ENCODE assay signal across 12 cellular contexts in genomic region chr3:31041161-31041978, GRCh38.
A peak's percentile ranks its signal among the peaks of the same experiment; 100 is the strongest.
DNase-seq lines count a peak whose midpoint lies in the region; ATAC-seq and TF ChIP-seq lines count a peak whose summit lies in the region.
"Had no signal": no experiment of that assay in that cellular context is flagged by ENCODE, and none has a peak within 500 bp of the region (broad histone marks: within the 10 kb centered on the region; RNA-seq: fewer than 3 reads in every experiment).

No MANE protein-coding gene starts in this region.

- H3K27me3 ChIP-seq in SJSA1 (replicated peaks) = no peaks in the 10 kb centered on the region
- H3K27me3 ChIP-seq in gastrocnemius medialis = no peaks in the 10 kb centered on the region
- H3K27me3 ChIP-seq: neural progenitor cell, Peyer's patch had no signal

- H3K36me3 ChIP-seq in SJSA1 (no peaks in the 10 kb centered on the region), gastrocnemius medialis (no peaks in the 10 kb centered on the region)
- H3K36me3 ChIP-seq: neural progenitor cell, Peyer's patch had no signal

- ATAC-seq in gastrocnemius medialis = peak; percentile 50 to 76
- no peak for ATAC-seq in sciatic nerve
- no peak for ATAC-seq in HG03565 (IDR thresholded peaks at IDR 0.05; ENCODE audit: unreplicated experiment)
- ATAC-seq: effector memory CD8-positive, alpha-beta T cell had no signal

- TF ChIP-seq CTCF in gastrocnemius medialis (IDR thresholded peaks at IDR 0.05 in 4 of 5, conservative IDR thresholded peaks at IDR 0.05 in 1 of 5) = no peak

- in situ Hi-C loops in gastrocnemius medialis (cut with MboI; ENCODE audit: low sequenced_read_pairs in 4 of 4) = no loop called here

- H3K4me3 ChIP-seq in SJSA1 (no peak overlapping the region), gastrocnemius medialis (no peak overlapping the region)
- H3K4me3 ChIP-seq: neural progenitor cell, Peyer's patch had no signal

- intact Hi-C loops in gastrocnemius medialis (cut with DNase I; ENCODE audit: low total_unique reads) = no loop called here
- intact Hi-C loops in sciatic nerve (cut with DNase I) = no loop called here

- H3K9me3 ChIP-seq in SJSA1 (replicated peaks) (peaks cover 5% of the 10 kb centered on the region; the same call in 1 of the 2 replicates), gastrocnemius medialis (no peaks in the 10 kb centered on the region)

- H3K27ac ChIP-seq in SJSA1 (peak overlapping the region; percentile 58), gastrocnemius medialis (no peak overlapping the region)
- H3K27ac ChIP-seq: neural progenitor cell, Peyer's patch had no signal

- no peak for TF ChIP-seq POLR2A in gastrocnemius medialis (IDR thresholded peaks at IDR 0.05)

- peak; percentile 85 for DNase-seq in HCEC 1CT
- peak; percentile 62 to 80 for DNase-seq in SJSA1 (ENCODE audit: low read depth in 1 of 2, low spot score in 2 of 2)
- peak; percentile 25 for DNase-seq in glomerular endothelial cell (ENCODE audit: extremely low read depth, low read depth, low spot score)
- DNase-seq in gastrocnemius medialis = no peak
- no peak for DNase-seq in sciatic nerve (ENCODE audit: low spot score)
- DNase-seq in nucleus accumbens (lab: John Stamatoyannopoulos, UW) = no peak
- DNase-seq in GDM1 (lab: John Stamatoyannopoulos, UW) = no peak
- DNase-seq: effector memory CD8-positive, alpha-beta T cell; MV-4-11; Peyer's patch had no signal

- H3K4me1 ChIP-seq in SJSA1 (replicated peaks) (peaks cover 13% of the 10 kb centered on the region), gastrocnemius medialis (peaks cover 11 to 13% of the 10 kb centered on the region in 2 donors)
- H3K4me1 ChIP-seq: neural progenitor cell, Peyer's patch had no signal

Comparison
In these comparisons a context has a peak if more than half of its experiments do, and no peak if none do; other contexts are left out.
1. DNase-seq: peak in HCEC 1CT (single experiment), SJSA1 (2 of 2) and glomerular endothelial cell (single experiment); none in gastrocnemius medialis (0 of 2), sciatic nerve (single experiment), nucleus accumbens (0 of 56) and GDM1 (single experiment).
2. ATAC-seq: peak in gastrocnemius medialis (2 of 2); none in sciatic nerve (single experiment) and HG03565 (single experiment).